In genomic region chr1:95467036-95467435, GRCh38 we compare ENCODE assay signal across 2 cellular contexts.
TF ChIP-seq lines count a peak whose summit lies in the region.

No MANE protein-coding gene starts in this region.

TF ChIP-seq in SK-N-SH, 30 proteins besides CTCF, POLR2A, EP300 and RAD21 (continued from another document):
- TF ChIP-seq PBX3 (IDR thresholded peaks at IDR 0.05) (no peak), MXI1 (IDR thresholded peaks at IDR 0.05; ENCODE audit: low read depth, low read length) (no peak)
- TF ChIP-seq, protein P1, sequence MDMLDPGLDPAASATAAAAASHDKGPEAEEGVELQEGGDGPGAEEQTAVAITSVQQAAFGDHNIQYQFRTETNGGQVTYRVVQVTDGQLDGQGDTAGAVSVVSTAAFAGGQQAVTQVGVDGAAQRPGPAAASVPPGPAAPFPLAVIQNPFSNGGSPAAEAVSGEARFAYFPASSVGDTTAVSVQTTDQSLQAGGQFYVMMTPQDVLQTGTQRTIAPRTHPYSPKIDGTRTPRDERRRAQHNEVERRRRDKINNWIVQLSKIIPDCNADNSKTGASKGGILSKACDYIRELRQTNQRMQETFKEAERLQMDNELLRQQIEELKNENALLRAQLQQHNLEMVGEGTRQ (IDR thresholded peaks at IDR 0.05; ENCODE audit: borderline replicate concordance, low read depth, low read length): no peak

TF ChIP-seq in WTC11, 78 proteins besides CTCF, POLR2A, EP300 and RAD21 (continued from another document):
- TF ChIP-seq, protein P2, sequence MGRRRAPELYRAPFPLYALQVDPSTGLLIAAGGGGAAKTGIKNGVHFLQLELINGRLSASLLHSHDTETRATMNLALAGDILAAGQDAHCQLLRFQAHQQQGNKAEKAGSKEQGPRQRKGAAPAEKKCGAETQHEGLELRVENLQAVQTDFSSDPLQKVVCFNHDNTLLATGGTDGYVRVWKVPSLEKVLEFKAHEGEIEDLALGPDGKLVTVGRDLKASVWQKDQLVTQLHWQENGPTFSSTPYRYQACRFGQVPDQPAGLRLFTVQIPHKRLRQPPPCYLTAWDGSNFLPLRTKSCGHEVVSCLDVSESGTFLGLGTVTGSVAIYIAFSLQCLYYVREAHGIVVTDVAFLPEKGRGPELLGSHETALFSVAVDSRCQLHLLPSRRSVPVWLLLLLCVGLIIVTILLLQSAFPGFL (CRISPR knock-in tag; IDR thresholded peaks at IDR 0.05; ENCODE audit: borderline replicate concordance): no peak
- no peak for TF ChIP-seq HMGA2 (CRISPR knock-in tag; IDR thresholded peaks at IDR 0.05)
